In the genomic region with DNA sequence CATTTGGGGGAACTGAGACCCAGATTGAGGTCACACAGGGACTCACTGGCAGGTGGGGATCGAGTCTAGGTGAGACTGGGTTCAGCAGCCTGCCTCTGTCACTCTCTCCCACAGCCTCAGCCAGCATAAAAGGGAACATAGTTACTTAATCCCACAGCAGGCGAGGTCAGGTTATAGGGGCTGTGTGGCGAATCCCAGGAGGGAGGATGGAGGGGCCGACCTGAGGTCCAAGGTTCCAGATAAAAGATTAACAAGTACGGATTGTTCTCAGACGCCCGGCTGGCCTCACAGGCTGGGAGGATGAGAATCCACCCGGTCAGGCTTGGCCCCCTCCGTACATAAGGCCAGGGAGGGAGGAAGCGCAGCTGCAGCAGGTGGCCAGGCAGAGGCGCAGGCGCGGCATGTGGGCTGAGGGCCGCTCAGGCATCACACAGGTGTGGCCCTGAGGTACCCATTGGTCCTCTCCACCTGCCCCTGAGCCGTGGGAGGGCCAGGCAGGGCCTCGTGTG, we compare ENCODE assay signal across 1 cellular context.
A peak's percentile ranks its signal among the peaks of the same experiment; 100 is the strongest.
TF ChIP-seq lines count a peak whose summit lies in the region.

No MANE protein-coding gene starts in this region.

TF ChIP-seq in HepG2, 621 proteins besides CTCF, POLR2A, EP300 and RAD21 (continues in another document):
- TF ChIP-seq, protein P1, sequence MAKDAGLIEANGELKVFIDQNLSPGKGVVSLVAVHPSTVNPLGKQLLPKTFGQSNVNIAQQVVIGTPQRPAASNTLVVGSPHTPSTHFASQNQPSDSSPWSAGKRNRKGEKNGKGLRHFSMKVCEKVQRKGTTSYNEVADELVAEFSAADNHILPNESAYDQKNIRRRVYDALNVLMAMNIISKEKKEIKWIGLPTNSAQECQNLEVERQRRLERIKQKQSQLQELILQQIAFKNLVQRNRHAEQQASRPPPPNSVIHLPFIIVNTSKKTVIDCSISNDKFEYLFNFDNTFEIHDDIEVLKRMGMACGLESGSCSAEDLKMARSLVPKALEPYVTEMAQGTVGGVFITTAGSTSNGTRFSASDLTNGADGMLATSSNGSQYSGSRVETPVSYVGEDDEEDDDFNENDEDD (CRISPR knock-in tag; IDR thresholded peaks at IDR 0.05; ENCODE audit: borderline replicate concordance): no peak; the same call in 1 of the 2 replicates
- TF ChIP-seq, protein P2, sequence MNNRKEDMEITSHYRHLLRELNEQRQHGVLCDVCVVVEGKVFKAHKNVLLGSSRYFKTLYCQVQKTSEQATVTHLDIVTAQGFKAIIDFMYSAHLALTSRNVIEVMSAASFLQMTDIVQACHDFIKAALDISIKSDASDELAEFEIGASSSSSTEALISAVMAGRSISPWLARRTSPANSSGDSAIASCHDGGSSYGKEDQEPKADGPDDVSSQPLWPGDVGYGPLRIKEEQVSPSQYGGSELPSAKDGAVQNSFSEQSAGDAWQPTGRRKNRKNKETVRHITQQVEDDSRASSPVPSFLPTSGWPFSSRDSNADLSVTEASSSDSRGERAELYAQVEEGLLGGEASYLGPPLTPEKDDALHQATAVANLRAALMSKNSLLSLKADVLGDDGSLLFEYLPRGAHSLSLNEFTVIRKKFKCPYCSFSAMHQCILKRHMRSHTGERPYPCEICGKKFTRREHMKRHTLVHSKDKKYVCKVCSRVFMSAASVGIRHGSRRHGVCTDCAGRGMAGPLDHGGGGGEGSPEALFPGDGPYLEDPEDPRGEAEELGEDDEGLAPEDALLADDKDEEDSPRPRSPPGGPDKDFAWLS (CRISPR knock-in tag; IDR thresholded peaks at IDR 0.05; ENCODE audit: borderline replicate concordance): no peak
- no peak for TF ChIP-seq RBFOX2 (IDR thresholded peaks at IDR 0.05; ENCODE audit: low read depth, low read length)
- no peak for TF ChIP-seq MEIS1 (CRISPR knock-in tag; IDR thresholded peaks at IDR 0.05; ENCODE audit: borderline replicate concordance)
- TF ChIP-seq ZNF737 (CRISPR knock-in tag; IDR thresholded peaks at IDR 0.05; ENCODE audit: borderline replicate concordance): no peak
- no peak for TF ChIP-seq MAFK (conservative IDR thresholded peaks at IDR 0.05 in 1 of 2, IDR thresholded peaks at IDR 0.05 in 1 of 2; ENCODE audit: low read length in 2 of 2)
- TF ChIP-seq ZNF879 (CRISPR knock-in tag; IDR thresholded peaks at IDR 0.05): no peak
- TF ChIP-seq NFIB (CRISPR knock-in tag; IDR thresholded peaks at IDR 0.05; ENCODE audit: borderline replicate concordance): no peak
- TF ChIP-seq, protein P3, sequence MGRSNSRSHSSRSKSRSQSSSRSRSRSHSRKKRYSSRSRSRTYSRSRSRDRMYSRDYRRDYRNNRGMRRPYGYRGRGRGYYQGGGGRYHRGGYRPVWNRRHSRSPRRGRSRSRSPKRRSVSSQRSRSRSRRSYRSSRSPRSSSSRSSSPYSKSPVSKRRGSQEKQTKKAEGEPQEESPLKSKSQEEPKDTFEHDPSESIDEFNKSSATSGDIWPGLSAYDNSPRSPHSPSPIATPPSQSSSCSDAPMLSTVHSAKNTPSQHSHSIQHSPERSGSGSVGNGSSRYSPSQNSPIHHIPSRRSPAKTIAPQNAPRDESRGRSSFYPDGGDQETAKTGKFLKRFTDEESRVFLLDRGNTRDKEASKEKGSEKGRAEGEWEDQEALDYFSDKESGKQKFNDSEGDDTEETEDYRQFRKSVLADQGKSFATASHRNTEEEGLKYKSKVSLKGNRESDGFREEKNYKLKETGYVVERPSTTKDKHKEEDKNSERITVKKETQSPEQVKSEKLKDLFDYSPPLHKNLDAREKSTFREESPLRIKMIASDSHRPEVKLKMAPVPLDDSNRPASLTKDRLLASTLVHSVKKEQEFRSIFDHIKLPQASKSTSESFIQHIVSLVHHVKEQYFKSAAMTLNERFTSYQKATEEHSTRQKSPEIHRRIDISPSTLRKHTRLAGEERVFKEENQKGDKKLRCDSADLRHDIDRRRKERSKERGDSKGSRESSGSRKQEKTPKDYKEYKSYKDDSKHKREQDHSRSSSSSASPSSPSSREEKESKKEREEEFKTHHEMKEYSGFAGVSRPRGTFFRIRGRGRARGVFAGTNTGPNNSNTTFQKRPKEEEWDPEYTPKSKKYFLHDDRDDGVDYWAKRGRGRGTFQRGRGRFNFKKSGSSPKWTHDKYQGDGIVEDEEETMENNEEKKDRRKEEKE (IDR thresholded peaks at IDR 0.05): no peak
- TF ChIP-seq, protein P4, sequence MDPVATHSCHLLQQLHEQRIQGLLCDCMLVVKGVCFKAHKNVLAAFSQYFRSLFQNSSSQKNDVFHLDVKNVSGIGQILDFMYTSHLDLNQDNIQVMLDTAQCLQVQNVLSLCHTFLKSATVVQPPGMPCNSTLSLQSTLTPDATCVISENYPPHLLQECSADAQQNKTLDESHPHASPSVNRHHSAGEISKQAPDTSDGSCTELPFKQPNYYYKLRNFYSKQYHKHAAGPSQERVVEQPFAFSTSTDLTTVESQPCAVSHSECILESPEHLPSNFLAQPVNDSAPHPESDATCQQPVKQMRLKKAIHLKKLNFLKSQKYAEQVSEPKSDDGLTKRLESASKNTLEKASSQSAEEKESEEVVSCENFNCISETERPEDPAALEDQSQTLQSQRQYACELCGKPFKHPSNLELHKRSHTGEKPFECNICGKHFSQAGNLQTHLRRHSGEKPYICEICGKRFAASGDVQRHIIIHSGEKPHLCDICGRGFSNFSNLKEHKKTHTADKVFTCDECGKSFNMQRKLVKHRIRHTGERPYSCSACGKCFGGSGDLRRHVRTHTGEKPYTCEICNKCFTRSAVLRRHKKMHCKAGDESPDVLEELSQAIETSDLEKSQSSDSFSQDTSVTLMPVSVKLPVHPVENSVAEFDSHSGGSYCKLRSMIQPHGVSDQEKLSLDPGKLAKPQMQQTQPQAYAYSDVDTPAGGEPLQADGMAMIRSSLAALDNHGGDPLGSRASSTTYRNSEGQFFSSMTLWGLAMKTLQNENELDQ (CRISPR knock-in tag; IDR thresholded peaks at IDR 0.05; ENCODE audit: borderline replicate concordance): no peak
- TF ChIP-seq FOSL1 (CRISPR knock-in tag; IDR thresholded peaks at IDR 0.05; ENCODE audit: borderline replicate concordance): no peak
- TF ChIP-seq SP2 (CRISPR knock-in tag; IDR thresholded peaks at IDR 0.05): no peak
- TF ChIP-seq, protein P5, sequence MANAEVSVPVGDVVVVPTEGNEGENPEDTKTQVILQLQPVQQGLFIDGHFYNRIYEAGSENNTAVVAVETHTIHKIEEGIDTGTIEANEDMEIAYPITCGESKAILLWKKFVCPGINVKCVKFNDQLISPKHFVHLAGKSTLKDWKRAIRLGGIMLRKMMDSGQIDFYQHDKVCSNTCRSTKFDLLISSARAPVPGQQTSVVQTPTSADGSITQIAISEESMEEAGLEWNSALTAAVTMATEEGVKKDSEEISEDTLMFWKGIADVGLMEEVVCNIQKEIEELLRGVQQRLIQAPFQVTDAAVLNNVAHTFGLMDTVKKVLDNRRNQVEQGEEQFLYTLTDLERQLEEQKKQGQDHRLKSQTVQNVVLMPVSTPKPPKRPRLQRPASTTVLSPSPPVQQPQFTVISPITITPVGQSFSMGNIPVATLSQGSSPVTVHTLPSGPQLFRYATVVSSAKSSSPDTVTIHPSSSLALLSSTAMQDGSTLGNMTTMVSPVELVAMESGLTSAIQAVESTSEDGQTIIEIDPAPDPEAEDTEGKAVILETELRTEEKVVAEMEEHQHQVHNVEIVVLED (CRISPR knock-in tag; IDR thresholded peaks at IDR 0.05; ENCODE audit: borderline replicate concordance): no peak
- TF ChIP-seq ZNF264 (CRISPR knock-in tag; IDR thresholded peaks at IDR 0.05): peak; percentile 59; the same call in 1 of the 2 replicates
- TF ChIP-seq, protein P6, sequence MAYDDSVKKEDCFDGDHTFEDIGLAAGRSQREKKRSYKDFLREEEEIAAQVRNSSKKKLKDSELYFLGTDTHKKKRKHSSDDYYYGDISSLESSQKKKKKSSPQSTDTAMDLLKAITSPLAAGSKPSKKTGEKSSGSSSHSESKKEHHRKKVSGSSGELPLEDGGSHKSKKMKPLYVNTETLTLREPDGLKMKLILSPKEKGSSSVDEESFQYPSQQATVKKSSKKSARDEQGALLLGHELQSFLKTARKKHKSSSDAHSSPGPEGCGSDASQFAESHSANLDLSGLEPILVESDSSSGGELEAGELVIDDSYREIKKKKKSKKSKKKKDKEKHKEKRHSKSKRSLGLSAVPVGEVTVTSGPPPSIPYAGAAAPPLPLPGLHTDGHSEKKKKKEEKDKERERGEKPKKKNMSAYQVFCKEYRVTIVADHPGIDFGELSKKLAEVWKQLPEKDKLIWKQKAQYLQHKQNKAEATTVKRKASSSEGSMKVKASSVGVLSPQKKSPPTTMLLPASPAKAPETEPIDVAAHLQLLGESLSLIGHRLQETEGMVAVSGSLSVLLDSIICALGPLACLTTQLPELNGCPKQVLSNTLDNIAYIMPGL (CRISPR knock-in tag; IDR thresholded peaks at IDR 0.05; ENCODE audit: borderline replicate concordance in 1 of 2, low read depth in 1 of 2): peak in 1 of 2 experiments; percentile 23; a peak in 1 of 4 replicates
- TF ChIP-seq ZNF292 (CRISPR knock-in tag; IDR thresholded peaks at IDR 0.05; ENCODE audit: borderline replicate concordance, low read depth): 0 out of 2 replicates have a peak, but pooled peaks have one; percentile 91
- TF ChIP-seq SOX13 (IDR thresholded peaks at IDR 0.05): no peak
- peak in 1 of 2 experiments; percentile 66; a peak in 2 of 4 replicates for TF ChIP-seq SOX13 (CRISPR knock-in tag; conservative IDR thresholded peaks at IDR 0.05 in 1 of 2, IDR thresholded peaks at IDR 0.05 in 1 of 2)
- TF ChIP-seq, protein P7, sequence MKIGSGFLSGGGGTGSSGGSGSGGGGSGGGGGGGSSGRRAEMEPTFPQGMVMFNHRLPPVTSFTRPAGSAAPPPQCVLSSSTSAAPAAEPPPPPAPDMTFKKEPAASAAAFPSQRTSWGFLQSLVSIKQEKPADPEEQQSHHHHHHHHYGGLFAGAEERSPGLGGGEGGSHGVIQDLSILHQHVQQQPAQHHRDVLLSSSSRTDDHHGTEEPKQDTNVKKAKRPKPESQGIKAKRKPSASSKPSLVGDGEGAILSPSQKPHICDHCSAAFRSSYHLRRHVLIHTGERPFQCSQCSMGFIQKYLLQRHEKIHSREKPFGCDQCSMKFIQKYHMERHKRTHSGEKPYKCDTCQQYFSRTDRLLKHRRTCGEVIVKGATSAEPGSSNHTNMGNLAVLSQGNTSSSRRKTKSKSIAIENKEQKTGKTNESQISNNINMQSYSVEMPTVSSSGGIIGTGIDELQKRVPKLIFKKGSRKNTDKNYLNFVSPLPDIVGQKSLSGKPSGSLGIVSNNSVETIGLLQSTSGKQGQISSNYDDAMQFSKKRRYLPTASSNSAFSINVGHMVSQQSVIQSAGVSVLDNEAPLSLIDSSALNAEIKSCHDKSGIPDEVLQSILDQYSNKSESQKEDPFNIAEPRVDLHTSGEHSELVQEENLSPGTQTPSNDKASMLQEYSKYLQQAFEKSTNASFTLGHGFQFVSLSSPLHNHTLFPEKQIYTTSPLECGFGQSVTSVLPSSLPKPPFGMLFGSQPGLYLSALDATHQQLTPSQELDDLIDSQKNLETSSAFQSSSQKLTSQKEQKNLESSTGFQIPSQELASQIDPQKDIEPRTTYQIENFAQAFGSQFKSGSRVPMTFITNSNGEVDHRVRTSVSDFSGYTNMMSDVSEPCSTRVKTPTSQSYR (CRISPR knock-in tag; IDR thresholded peaks at IDR 0.05; ENCODE audit: borderline replicate concordance): no peak
- TF ChIP-seq, protein P8, sequence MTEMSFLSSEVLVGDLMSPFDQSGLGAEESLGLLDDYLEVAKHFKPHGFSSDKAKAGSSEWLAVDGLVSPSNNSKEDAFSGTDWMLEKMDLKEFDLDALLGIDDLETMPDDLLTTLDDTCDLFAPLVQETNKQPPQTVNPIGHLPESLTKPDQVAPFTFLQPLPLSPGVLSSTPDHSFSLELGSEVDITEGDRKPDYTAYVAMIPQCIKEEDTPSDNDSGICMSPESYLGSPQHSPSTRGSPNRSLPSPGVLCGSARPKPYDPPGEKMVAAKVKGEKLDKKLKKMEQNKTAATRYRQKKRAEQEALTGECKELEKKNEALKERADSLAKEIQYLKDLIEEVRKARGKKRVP (CRISPR knock-in tag; IDR thresholded peaks at IDR 0.05): no peak
- no peak for TF ChIP-seq SSRP1 (CRISPR knock-in tag; IDR thresholded peaks at IDR 0.05)
- TF ChIP-seq, protein P9, sequence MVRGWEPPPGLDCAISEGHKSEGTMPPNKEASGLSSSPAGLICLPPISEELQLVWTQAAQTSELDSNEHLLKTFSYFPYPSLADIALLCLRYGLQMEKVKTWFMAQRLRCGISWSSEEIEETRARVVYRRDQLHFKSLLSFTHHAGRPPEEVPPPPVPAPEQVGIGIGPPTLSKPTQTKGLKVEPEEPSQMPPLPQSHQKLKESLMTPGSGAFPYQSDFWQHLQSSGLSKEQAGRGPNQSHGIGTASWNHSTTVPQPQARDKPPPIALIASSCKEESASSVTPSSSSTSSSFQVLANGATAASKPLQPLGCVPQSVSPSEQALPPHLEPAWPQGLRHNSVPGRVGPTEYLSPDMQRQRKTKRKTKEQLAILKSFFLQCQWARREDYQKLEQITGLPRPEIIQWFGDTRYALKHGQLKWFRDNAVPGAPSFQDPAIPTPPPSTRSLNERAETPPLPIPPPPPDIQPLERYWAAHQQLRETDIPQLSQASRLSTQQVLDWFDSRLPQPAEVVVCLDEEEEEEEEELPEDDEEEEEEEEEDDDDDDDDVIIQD (CRISPR knock-in tag; IDR thresholded peaks at IDR 0.05; ENCODE audit: low read depth): no peak
- no peak for TF ChIP-seq ZNF615 (CRISPR knock-in tag; IDR thresholded peaks at IDR 0.05; ENCODE audit: borderline replicate concordance)
- no peak for TF ChIP-seq MXD4 (CRISPR knock-in tag; IDR thresholded peaks at IDR 0.05)
- peak; percentile 93 for TF ChIP-seq PHF21A (CRISPR knock-in tag; IDR thresholded peaks at IDR 0.05)
- TF ChIP-seq IRX3 (CRISPR knock-in tag; IDR thresholded peaks at IDR 0.05; ENCODE audit: borderline replicate concordance, low read depth): no peak
- no peak for TF ChIP-seq ZNF775 (CRISPR knock-in tag; IDR thresholded peaks at IDR 0.05; ENCODE audit: borderline replicate concordance)
- TF ChIP-seq MIXL1 (CRISPR knock-in tag; IDR thresholded peaks at IDR 0.05): 0 out of 2 replicates have a peak, but pooled peaks have one; percentile 19
- no peak for TF ChIP-seq GABPA (IDR thresholded peaks at IDR 0.05; ENCODE audit: low read depth, low read length)
- TF ChIP-seq GABPA (CRISPR knock-in tag; IDR thresholded peaks at IDR 0.05; ENCODE audit: low read depth): no peak
- TF ChIP-seq, protein P10, sequence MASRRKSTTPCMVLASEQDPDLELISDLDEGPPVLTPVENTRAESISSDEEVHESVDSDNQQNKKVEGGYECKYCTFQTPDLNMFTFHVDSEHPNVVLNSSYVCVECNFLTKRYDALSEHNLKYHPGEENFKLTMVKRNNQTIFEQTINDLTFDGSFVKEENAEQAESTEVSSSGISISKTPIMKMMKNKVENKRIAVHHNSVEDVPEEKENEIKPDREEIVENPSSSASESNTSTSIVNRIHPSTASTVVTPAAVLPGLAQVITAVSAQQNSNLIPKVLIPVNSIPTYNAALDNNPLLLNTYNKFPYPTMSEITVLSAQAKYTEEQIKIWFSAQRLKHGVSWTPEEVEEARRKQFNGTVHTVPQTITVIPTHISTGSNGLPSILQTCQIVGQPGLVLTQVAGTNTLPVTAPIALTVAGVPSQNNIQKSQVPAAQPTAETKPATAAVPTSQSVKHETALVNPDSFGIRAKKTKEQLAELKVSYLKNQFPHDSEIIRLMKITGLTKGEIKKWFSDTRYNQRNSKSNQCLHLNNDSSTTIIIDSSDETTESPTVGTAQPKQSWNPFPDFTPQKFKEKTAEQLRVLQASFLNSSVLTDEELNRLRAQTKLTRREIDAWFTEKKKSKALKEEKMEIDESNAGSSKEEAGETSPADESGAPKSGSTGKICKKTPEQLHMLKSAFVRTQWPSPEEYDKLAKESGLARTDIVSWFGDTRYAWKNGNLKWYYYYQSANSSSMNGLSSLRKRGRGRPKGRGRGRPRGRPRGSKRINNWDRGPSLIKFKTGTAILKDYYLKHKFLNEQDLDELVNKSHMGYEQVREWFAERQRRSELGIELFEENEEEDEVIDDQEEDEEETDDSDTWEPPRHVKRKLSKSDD (CRISPR knock-in tag; IDR thresholded peaks at IDR 0.05; ENCODE audit: low read depth): no peak
- no peak for TF ChIP-seq SMARCC2 (IDR thresholded peaks at IDR 0.05)
- TF ChIP-seq ZNF430 (CRISPR knock-in tag; IDR thresholded peaks at IDR 0.05): peak; percentile 76; the same call in 1 of the 2 replicates
- no peak for TF ChIP-seq ZNF619 (CRISPR knock-in tag; IDR thresholded peaks at IDR 0.05)
- TF ChIP-seq FOXJ3 (CRISPR knock-in tag; IDR thresholded peaks at IDR 0.05; ENCODE audit: borderline replicate concordance): 0 out of 2 replicates have a peak, but pooled peaks have one; percentile 19
